In genomic region chrX:104427693-104428092, GRCh38 we compare ENCODE assay signal across 18 cellular contexts.
"Had no signal": no experiment of that assay in that cellular context is flagged by ENCODE, and none has a peak within 500 bp of the region (broad histone marks: within the 10 kb centered on the region; RNA-seq: fewer than 3 reads in every experiment).

No MANE protein-coding gene starts in this region.

- H3K4me3 ChIP-seq: coronary artery, esophagus squamous epithelium, gastrocnemius medialis, lower lobe of right lung, stomach, thyroid gland, vagina had no signal

- H3K9ac ChIP-seq: parathyroid adenoma had no signal

- H3K9me3 ChIP-seq: esophagus squamous epithelium, gastrocnemius medialis, lower lobe of right lung, neutrophil, stomach, thyroid gland, vagina had no signal

- DNase-seq: dermis blood vessel endothelial cell; effector memory CD8-positive, alpha-beta T cell; erythroblast; esophagus squamous epithelium; gastrocnemius medialis; head of caudate nucleus; left ventricle myocardium superior; lower lobe of right lung; natural killer cell; stimulated activated CD4-positive, alpha-beta T cell treated with anti-CD3 and anti-CD28 coated beads, Interleukin-2, amount 100 ng/mL, for 24 hours; stimulated activated CD4-positive, alpha-beta T cell treated with anti-CD3 and anti-CD28 coated beads, Interleukin-4, amount 100 ng/mL, for 24 hours; stimulated activated naive CD4-positive, alpha-beta T cell treated with Interleukin-2 at 50 U/mL for 16 hours; stomach; thyroid gland had no signal

- H3K27me3 ChIP-seq: esophagus squamous epithelium, gastrocnemius medialis, neutrophil, stomach, thyroid gland, vagina had no signal

- H3K4me1 ChIP-seq: gastrocnemius medialis, lower lobe of right lung, parathyroid adenoma, stomach, vagina had no signal

- H2AFZ ChIP-seq: parathyroid adenoma had no signal

- H3K27ac ChIP-seq: coronary artery, esophagus squamous epithelium, gastrocnemius medialis, lower lobe of right lung, neutrophil, parathyroid adenoma, stomach, vagina had no signal

- H3K36me3 ChIP-seq: esophagus squamous epithelium, gastrocnemius medialis, lower lobe of right lung, neutrophil, stomach, thyroid gland, vagina had no signal

- H3K79me2 ChIP-seq: parathyroid adenoma had no signal
